17 cellular contexts compared by ENCODE assay signal in genomic region chr7:2970907-2971306, GRCh38.
"Had no signal": no experiment of that assay in that cellular context is flagged by ENCODE, and none has a peak within 500 bp of the region (broad histone marks: within the 10 kb centered on the region; RNA-seq: fewer than 3 reads in every experiment).

No MANE protein-coding gene starts in this region.

- H3K4me3 ChIP-seq: colonic mucosa, hepatocyte, mucosa of descending colon, right atrium auricular region, smooth muscle cell, suprapubic skin, thyroid gland, upper lobe of left lung, uterus had no signal

- H3K36me3 ChIP-seq: colonic mucosa, neutrophil, right atrium auricular region, suprapubic skin, thyroid gland, upper lobe of left lung, uterus had no signal

- H3K9me3 ChIP-seq: colonic mucosa, neutrophil, thyroid gland had no signal

- ATAC-seq: left colon; mucosa of descending colon; naive thymus-derived CD8-positive, alpha-beta T cell; stimulated activated naive CD8-positive, alpha-beta T cell treated with anti-CD3 and anti-CD28 coated beads, Interleukin-15, Interleukin-2, amounts not matched to agents 100 U/mL and 50 U/mL, for 24 hours had no signal

- H3K27me3 Mint-ChIP-seq: naive thymus-derived CD8-positive, alpha-beta T cell had no signal

- H3K27me3 ChIP-seq: colonic mucosa, hepatocyte, right atrium auricular region, suprapubic skin, thyroid gland, upper lobe of left lung, uterus had no signal

- DNase-seq: colonic mucosa; effector CD4-positive, alpha-beta T cell; foreskin melanocyte; left colon; mammary epithelial cell; mucosa of descending colon; naive thymus-derived CD8-positive, alpha-beta T cell; stimulated activated CD4-positive, alpha-beta T cell treated with anti-CD3 and anti-CD28 coated beads, Interleukin-2, amount 100 ng/mL, for 48 hours; stimulated activated naive CD8-positive, alpha-beta T cell treated with anti-CD3 and anti-CD28 coated beads, Interleukin-15, Interleukin-2, amounts not matched to agents 100 U/mL and 50 U/mL, for 24 hours; thyroid gland; uterus had no signal

- H3K4me1 ChIP-seq: colonic mucosa, right atrium auricular region, suprapubic skin, thyroid gland, upper lobe of left lung, uterus had no signal

- H3K27ac ChIP-seq: colonic mucosa, hepatocyte, neutrophil, right atrium auricular region, suprapubic skin, thyroid gland, upper lobe of left lung, uterus had no signal
